Comparison of ENCODE assay signal across 18 cellular contexts in genomic region chr20:23685529-23685896, GRCh38. TPM values are rescaled to one million over a fixed set of nuclear protein-coding genes. Genes with fewer than 3 reads are reported as not detected.
"Had no signal": no experiment of that assay in that cellular context is flagged by ENCODE, and none has a peak within 500 bp of the region (broad histone marks: within the 10 kb centered on the region; RNA-seq: fewer than 3 reads in every experiment).

No MANE protein-coding gene starts in this region.

RNA-seq across cellular contexts. Expression of gene CST4, which starts 3.3 kb away (rescaled TPM):
- total RNA-seq: activated CD8-positive, alpha-beta T cell treated with anti-CD3 and anti-CD28 coated beads for 36 hours; activated naive CD4-positive, alpha-beta T cell treated with anti-CD3 and anti-CD28 coated beads for 36 hours; activated naive CD8-positive, alpha-beta T cell treated with anti-CD3 and anti-CD28 coated beads for 36 hours; activated T-helper 1 cell treated with anti-CD3 and anti-CD28 coated beads, Interleukin-12 subunit alpha, Interleukin-12 subunit beta, Interleukin-2, Interleukin-4 antibody, amounts not matched to agents 30 ng/mL and 10 ng/mL and 1 ng/mL, durations not matched to agents 14 hours and 24 hours and 36 hours; activated T-helper 2 cell treated with anti-CD3 and anti-CD28 coated beads, Interferon-gamma antibody, Interleukin-2, Interleukin-4, amounts not matched to agents 10 μg/mL and 5 μg/mL and 100 μg/mL, durations not matched to agents 14 hours and 24 hours and 36 hours; adrenal gland; aorta; body of pancreas; colonic mucosa; dermis microvascular lymphatic vessel endothelial cell; endothelial cell of umbilical vein; esophagus squamous epithelium; fibroblast of villous mesenchyme; gastroesophageal sphincter; glomerular endothelial cell; T-cell; T-helper 2 cell treated with Interferon-gamma antibody and Interleukin-4, amounts not matched to agents 100 ng/mL and 5 ng/mL, for 36 hours; WTC11 had no signal
